In the genomic region with DNA sequence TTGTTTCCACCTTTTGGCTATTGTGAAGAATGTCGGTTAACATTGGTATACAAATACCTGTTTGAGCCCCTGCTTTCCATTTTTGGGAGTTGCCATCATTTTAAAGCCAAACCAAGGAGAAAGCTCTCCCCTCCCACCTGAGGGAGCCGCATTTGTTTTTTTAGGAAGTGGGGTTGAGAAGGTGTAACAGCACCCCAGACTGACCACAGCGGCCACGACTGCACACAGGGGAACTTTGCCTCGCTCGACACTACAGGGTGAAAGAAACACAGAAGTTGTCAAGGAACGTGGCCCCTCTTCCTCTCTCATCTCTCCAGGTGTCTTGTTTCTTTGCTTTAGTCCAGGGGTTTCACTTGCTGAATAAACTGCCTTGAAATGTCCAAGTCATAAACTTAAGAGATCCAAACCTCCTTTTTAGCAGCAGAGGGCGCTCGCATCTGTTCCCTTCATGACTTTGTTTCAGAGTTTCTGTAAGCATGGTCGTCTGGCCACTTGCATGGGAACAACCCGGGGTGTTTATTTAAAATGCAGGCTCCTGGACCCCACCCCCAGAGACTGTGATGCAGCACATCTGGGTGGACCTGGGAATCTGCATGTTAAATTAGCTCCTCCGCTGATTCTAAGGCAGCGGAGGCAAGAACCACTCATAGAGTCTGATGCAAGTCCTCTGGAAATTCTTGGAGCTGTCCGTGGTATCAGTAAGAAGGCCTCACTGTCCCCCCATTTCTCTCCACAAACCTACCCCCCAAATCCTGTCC, we compare ENCODE assay signal across 9 cellular contexts. TPM values are rescaled to one million over a fixed set of nuclear protein-coding genes. Genes with fewer than 3 reads are reported as not detected.
DNase-seq lines count a peak whose midpoint lies in the region; ATAC-seq and TF ChIP-seq lines count a peak whose summit lies in the region.
"Had no signal": no experiment of that assay in that cellular context is flagged by ENCODE, and none has a peak within 500 bp of the region (broad histone marks: within the 10 kb centered on the region; RNA-seq: fewer than 3 reads in every experiment).

No MANE protein-coding gene starts in this region.

- peak; percentile 84 for TF ChIP-seq CTCF in RWPE1 (conservative IDR thresholded peaks at IDR 0.05; ENCODE audit: low read depth)

- ATAC-seq in right cardiac atrium (no peak), HG03196 (IDR thresholded peaks at IDR 0.05; ENCODE audit: unreplicated experiment) (no peak), HG03108 (IDR thresholded peaks at IDR 0.05; ENCODE audit: unreplicated experiment) (no peak)

- DNase-seq in COLO668 (lab: John Stamatoyannopoulos, UW; ENCODE audit: unreplicated experiment), result peak; percentile 48
- peak in 46 of 76 experiments; percentile 5 to 51 (median 26) for DNase-seq in HUDEP-2 (lab: John Stamatoyannopoulos, UW; ENCODE audit: unreplicated experiment in 76 of 76)
- DNase-seq in RWPE1 (ENCODE audit: low spot score), result peak; percentile 42
- DNase-seq in activated naive CD4-positive, alpha-beta T cell treated with anti-CD3 and anti-CD28 coated beads, Interleukin-2, amount 50 U/mL, for 16 hours, result peak; percentile 54
- DNase-seq in right cardiac atrium, result peak in 2 of 3 donors; percentile 50 to 71
- DNase-seq in stimulated activated CD4-positive, alpha-beta T cell treated with anti-CD3 and anti-CD28 coated beads, Interleukin-12 subunit alpha, Interleukin-12 subunit beta, amount 100 ng/mL, for 24 hours (ENCODE audit: low read depth in 2 of 2), result peak; percentile 11 to 38

- CTCF ChIA-PET in RWPE1 (lab: Yijun Ruan, JAX), result interaction anchor here (0.6 to 5.3 kb wide), 4 partner anchors 28 to 1313 kb away, joined by 3 to 99 read pairs (median 6); no protein-coding TSS in a partner anchor

- H3K4me3 ChIP-seq in right cardiac atrium (ENCODE audit: low read length), result no peak overlapping the region
- H3K4me3 ChIP-seq: SJSA1 had no signal

- no peaks in the 10 kb centered on the region for H3K27me3 ChIP-seq in right cardiac atrium (ENCODE audit: control insufficient read depth, insufficient read depth)
- H3K27me3 ChIP-seq: SJSA1 had no signal

- intact Hi-C loops in right cardiac atrium (cut with DNase I), result loop anchor here in 2 of 4 donors (10.0 kb wide), 3 partner anchors 260 to 730 kb away; partner anchors contain the start of genes OR1K1 (in 1 of the 2) and PDCL (in 1 of the 2)

- H3K4me1 ChIP-seq in right cardiac atrium (ENCODE audit: control insufficient read depth, insufficient read depth, low read length), result peaks cover 12% of the 10 kb centered on the region

- no peaks in the 10 kb centered on the region for H3K9me3 ChIP-seq in right cardiac atrium (ENCODE audit: control insufficient read depth, low read length)
- H3K9me3 ChIP-seq: SJSA1 had no signal

- H3K27ac ChIP-seq in RWPE1, result no peak overlapping the region
- no peak overlapping the region for H3K27ac ChIP-seq in right cardiac atrium (ENCODE audit: low read length)
- H3K27ac ChIP-seq: SJSA1 had no signal

- POLR2A ChIA-PET in RWPE1 (lab: Yijun Ruan, JAX; ENCODE audit: low non-redundant PET), result interaction anchor here (0.5 kb wide), 1 partner anchor 16 kb away, joined by 5 read pairs; no protein-coding TSS in a partner anchor

- 25% methylated on average over 14 of the region's 14 CpGs for WGBS in right cardiac atrium

RNA-seq across cellular contexts. Expression of gene TTLL11, which starts 2.1 kb away (rescaled TPM):
- 1 to 10 TPM; 3.5 to 8.6 (median 5.8) TPM for total RNA-seq in right cardiac atrium
- 3.4 TPM for polyA plus RNA-seq in right cardiac atrium
